11 cellular contexts compared by ENCODE assay signal in the genomic region with DNA sequence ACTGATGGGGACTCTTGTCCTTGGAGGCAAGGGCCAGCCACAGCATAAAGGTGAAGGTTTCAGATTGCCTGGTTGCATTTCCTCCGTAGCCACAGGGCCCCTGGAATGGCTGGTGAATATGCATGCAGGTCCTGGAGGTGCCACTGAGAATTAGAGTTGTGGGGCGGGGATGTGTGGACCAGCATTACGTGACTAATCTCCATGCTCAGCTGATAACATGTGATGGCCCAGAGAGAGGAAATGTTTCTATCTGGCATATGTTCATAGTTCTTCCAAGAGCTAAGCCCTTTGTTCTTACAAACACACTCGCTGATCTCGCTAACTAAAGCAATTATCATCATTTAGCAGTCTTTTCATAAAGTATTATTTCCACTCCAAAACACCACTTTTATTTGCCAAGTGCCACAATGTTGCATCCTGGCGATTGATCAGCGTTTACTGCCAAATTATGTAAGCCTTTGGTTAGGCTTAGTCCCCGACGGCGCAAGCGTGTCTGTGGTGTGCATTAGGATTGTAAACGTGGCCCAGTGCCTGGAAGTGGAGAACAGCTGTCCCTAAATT. TPM values are rescaled to one million over a fixed set of nuclear protein-coding genes. Genes with fewer than 3 reads are reported as not detected.
A peak's percentile ranks its signal among the peaks of the same experiment; 100 is the strongest.
DNase-seq lines count a peak whose midpoint lies in the region; ATAC-seq and TF ChIP-seq lines count a peak whose summit lies in the region.
"Had no signal": no experiment of that assay in that cellular context is flagged by ENCODE, and none has a peak within 500 bp of the region (broad histone marks: within the 10 kb centered on the region; RNA-seq: fewer than 3 reads in every experiment).

No MANE protein-coding gene starts in this region.

- H3K9me3 Mint-ChIP-seq in endothelial cell (ENCODE audit: unreplicated experiment): no peaks in the 10 kb centered on the region
- H3K9me3 Mint-ChIP-seq in CD14-positive monocyte: no peaks in the 10 kb centered on the region
- H3K9me3 Mint-ChIP-seq: central memory CD8-positive, alpha-beta T cell had no signal

- intact Hi-C loops in CD14-positive monocyte (cut with micrococcal nuclease): no loop called here

- H3K27me3 Mint-ChIP-seq in endothelial cell (ENCODE audit: unreplicated experiment) (peaks cover 8% of the 10 kb centered on the region), CD14-positive monocyte (ENCODE audit: low read depth in 3 of 3) (peaks cover 0 to 1% (median 0%) of the 10 kb centered on the region in 3 donors)

- no peak overlapping the region for H3K27ac Mint-ChIP-seq in endothelial cell (ENCODE audit: unreplicated experiment)
- H3K27ac Mint-ChIP-seq in CD14-positive monocyte: no peak overlapping the region

- peak; percentile 80 for DNase-seq in D341Med (ENCODE audit: low spot score)
- DNase-seq in NCI-H2081 treated with DMSO at 0.1 percent for 48 hours (lab: John Stamatoyannopoulos, UW): peak; percentile 17
- DNase-seq in endothelial cell (ENCODE audit: low spot score): no peak
- peak; percentile 70 for DNase-seq in left lobe of liver (ENCODE audit: low spot score)
- DNase-seq in CD14-positive monocyte (ENCODE audit: low spot score): no peak
- DNase-seq: stimulated activated CD4-positive, alpha-beta T cell treated with anti-CD3 and anti-CD28 coated beads, Interleukin-4, amount 100 ng/mL, for 24 hours; T-helper 9 cell had no signal

- peaks cover 11% of the 10 kb centered on the region for H3K36me3 Mint-ChIP-seq in endothelial cell (ENCODE audit: low read depth, unreplicated experiment)
- H3K36me3 Mint-ChIP-seq in CD14-positive monocyte: no peaks in the 10 kb centered on the region

- peaks cover 79% of the 10 kb centered on the region for H3K4me1 Mint-ChIP-seq in endothelial cell (ENCODE audit: unreplicated experiment)
- H3K4me1 Mint-ChIP-seq in CD14-positive monocyte: no peaks in the 10 kb centered on the region
- H3K4me1 Mint-ChIP-seq: central memory CD8-positive, alpha-beta T cell had no signal

- peak; percentile 78 for ATAC-seq in left lobe of liver
- ATAC-seq in GM21367 (IDR thresholded peaks at IDR 0.05; ENCODE audit: unreplicated experiment): no peak
- ATAC-seq in GM21515 (IDR thresholded peaks at IDR 0.05; ENCODE audit: unreplicated experiment): no peak
- no peak for ATAC-seq in HG03432 (IDR thresholded peaks at IDR 0.05; ENCODE audit: unreplicated experiment)

- peak overlapping the region; percentile 21 for H3K4me3 Mint-ChIP-seq in endothelial cell (ENCODE audit: unreplicated experiment)
- no peak overlapping the region for H3K4me3 Mint-ChIP-seq in CD14-positive monocyte
- H3K4me3 Mint-ChIP-seq: central memory CD8-positive, alpha-beta T cell had no signal

- TF ChIP-seq CTCF in endothelial cell (IDR thresholded peaks at IDR 0.05; ENCODE audit: unreplicated experiment) (no peak), CD14-positive monocyte (IDR thresholded peaks at IDR 0.05) (no peak)

RNA-seq across cellular contexts. Expression of gene CGNL1, which starts 55.9 kb away (rescaled TPM):
- total RNA-seq in endothelial cell (ENCODE audit: unreplicated experiment) (238 TPM), left lobe of liver (42.9 TPM)
- not detected for polyA plus RNA-seq in CD14-positive monocyte

Comparison
In these comparisons a context has a peak if more than half of its experiments do, and no peak if none do; other contexts are left out.
1. DNase-seq: peak in D341Med (single experiment), NCI-H2081 treated with DMSO at 0.1 percent for 48 hours (single experiment) and left lobe of liver (single experiment); none in endothelial cell (single experiment) and CD14-positive monocyte (single experiment).